Comparison of ENCODE assay signal across 13 cellular contexts in the genomic region with DNA sequence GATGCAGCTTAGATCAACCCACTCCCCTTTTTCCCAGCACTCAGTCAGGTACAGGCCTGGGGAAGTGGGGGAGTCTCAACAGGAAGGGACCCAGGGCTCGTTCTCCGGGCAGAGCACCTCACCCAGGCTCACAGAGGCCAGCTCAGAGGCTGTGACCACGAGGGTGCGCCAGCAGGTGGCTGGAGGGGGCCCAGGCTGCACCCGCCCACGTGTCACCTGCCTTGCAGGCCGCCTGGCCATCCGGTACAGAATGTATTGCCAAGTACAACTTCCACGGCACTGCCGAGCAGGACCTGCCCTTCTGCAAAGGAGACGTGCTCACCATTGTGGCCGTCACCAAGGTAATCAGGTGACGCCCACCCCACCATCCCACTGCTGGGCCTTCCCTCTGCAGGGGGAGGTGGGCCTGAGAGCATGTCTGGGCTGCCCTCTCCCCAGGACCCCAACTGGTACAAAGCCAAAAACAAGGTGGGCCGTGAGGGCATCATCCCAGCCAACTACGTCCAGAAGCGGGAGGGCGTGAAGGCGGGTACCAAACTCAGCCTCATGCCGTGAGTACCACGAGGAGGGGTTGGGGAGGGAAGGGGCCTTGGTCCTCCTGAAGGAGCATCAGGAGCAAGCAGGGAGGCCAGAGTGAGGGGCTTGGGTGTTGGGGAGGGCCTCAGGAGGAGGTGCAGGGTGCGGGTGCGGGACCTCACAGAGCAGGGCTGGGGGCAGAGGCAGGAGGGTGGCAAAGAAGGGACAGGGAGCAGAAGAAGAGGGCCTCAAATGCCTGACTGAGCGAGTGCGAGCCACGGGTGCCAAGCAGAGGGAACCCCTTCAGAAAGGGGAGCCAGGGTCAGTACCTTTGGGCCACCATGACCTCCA. TPM values are rescaled to one million over a fixed set of nuclear protein-coding genes. Genes with fewer than 3 reads are reported as not detected.
DNase-seq lines count a peak whose midpoint lies in the region; ATAC-seq and TF ChIP-seq lines count a peak whose summit lies in the region.
"Had no signal": no experiment of that assay in that cellular context is flagged by ENCODE, and none has a peak within 500 bp of the region (broad histone marks: within the 10 kb centered on the region; RNA-seq: fewer than 3 reads in every experiment).

No MANE protein-coding gene starts in this region.

- TF ChIP-seq EP300 in tibial nerve (IDR thresholded peaks at IDR 0.05), result no peak

- peaks cover 0 to 63% (median 43%) of the 10 kb centered on the region in 9 donors for H3K36me3 ChIP-seq in heart left ventricle
- peaks cover 0 to 53% (median 14%) of the 10 kb centered on the region in 3 donors for H3K36me3 ChIP-seq in tibial nerve

- 65 to 85% (median 69%) methylated on average over 21 to 25 of the region's 25 CpGs for WGBS in heart left ventricle, 4 donors
- WGBS in tibial nerve, 2 donors, result 78 to 79% methylated on average over 15 to 25 of the region's 25 CpGs

- H3K27me3 Mint-ChIP-seq in activated CD8-positive, alpha-beta memory T cell treated with anti-CD3 and anti-CD28 coated beads, Interleukin-2, amount 10 ng/mL, durations not matched to agents 7 days and 5 days, result no peaks in the 10 kb centered on the region
- no peaks in the 10 kb centered on the region for H3K27me3 Mint-ChIP-seq in T-cell

- intact Hi-C loops in heart left ventricle (cut with DNase I), result loop anchor here in 1 of 10 donors (2.0 kb wide), 1 partner anchor 26 kb away; no protein-coding TSS in a partner anchor

- TF ChIP-seq CTCF in heart left ventricle (IDR thresholded peaks at IDR 0.05) (peak in 7 of 12 donors; percentile 7 to 33 (median 17)), tibial nerve (IDR thresholded peaks at IDR 0.05) (no peak)

- H3K9me3 ChIP-seq in heart left ventricle (no peaks in the 10 kb centered on the region), tibial nerve (no peaks in the 10 kb centered on the region)
- H3K9me3 ChIP-seq: adrenal gland had no signal

- no peaks in the 10 kb centered on the region for H3K9me3 Mint-ChIP-seq in activated CD8-positive, alpha-beta memory T cell treated with anti-CD3 and anti-CD28 coated beads, Interleukin-2, amount 10 ng/mL, durations not matched to agents 7 days and 5 days (ENCODE audit: low read depth)
- H3K9me3 Mint-ChIP-seq in T-cell, result no peaks in the 10 kb centered on the region
- no peaks in the 10 kb centered on the region for H3K9me3 Mint-ChIP-seq in stimulated activated effector memory CD8-positive, alpha-beta T cell treated with anti-CD3 and anti-CD28 coated beads, Interleukin-12 subunit alpha, Interleukin-12 subunit beta, amount 100 ng/mL, for 72 hours

- H3K36me3 Mint-ChIP-seq in activated CD8-positive, alpha-beta memory T cell treated with anti-CD3 and anti-CD28 coated beads, Interleukin-2, amount 10 ng/mL, durations not matched to agents 7 days and 5 days, result peaks cover 47% of the 10 kb centered on the region
- peaks cover 24% of the 10 kb centered on the region for H3K36me3 Mint-ChIP-seq in T-cell
- peaks cover 91% of the 10 kb centered on the region for H3K36me3 Mint-ChIP-seq in stimulated activated effector memory CD8-positive, alpha-beta T cell treated with anti-CD3 and anti-CD28 coated beads, Interleukin-12 subunit alpha, Interleukin-12 subunit beta, amount 100 ng/mL, for 72 hours

- CTCF ChIA-PET in activated CD8-positive, alpha-beta memory T cell treated with anti-CD3 and anti-CD28 coated beads, Interleukin-2, amount 10 ng/mL, durations not matched to agents 7 days and 5 days (lab: Charles Lee), result interaction anchor here (0.8 to 25.9 kb wide), 14 partner anchors 17 to 167 kb away, joined by 3 to 1355 read pairs (median 4); a partner anchor contains a TSS
- CTCF ChIA-PET in T-cell (lab: Charles Lee), result interaction anchor here (0.6 to 8.6 kb wide), 12 partner anchors 10 to 164 kb away, joined by 3 to 158 read pairs (median 16); a partner anchor contains a TSS

- H3K4me3 ChIP-seq in heart left ventricle, result no peak overlapping the region
- no peak overlapping the region for H3K4me3 ChIP-seq in tibial nerve
- H3K4me3 ChIP-seq: adrenal gland had no signal

- peak overlapping the region; percentile 74 for H3K27ac Mint-ChIP-seq in activated CD8-positive, alpha-beta memory T cell treated with anti-CD3 and anti-CD28 coated beads, Interleukin-2, amount 10 ng/mL, durations not matched to agents 7 days and 5 days
- H3K27ac Mint-ChIP-seq in T-cell, result peak overlapping the region; percentile 86 to 90
- peak overlapping the region; percentile 91 for H3K27ac Mint-ChIP-seq in stimulated activated effector memory CD8-positive, alpha-beta T cell treated with anti-CD3 and anti-CD28 coated beads, Interleukin-12 subunit alpha, Interleukin-12 subunit beta, amount 100 ng/mL, for 72 hours

- no peak for ATAC-seq in activated CD8-positive, alpha-beta memory T cell treated with anti-CD3 and anti-CD28 coated beads, Interleukin-2, amount 10 ng/mL, durations not matched to agents 7 days and 5 days
- ATAC-seq in T-cell (replicated peaks in 1 of 4), result no peak
- peak; percentile 66 to 73 (median 70) for ATAC-seq in heart left ventricle
- no peak for ATAC-seq in stimulated activated effector memory CD8-positive, alpha-beta T cell treated with anti-CD3 and anti-CD28 coated beads, Interleukin-12 subunit alpha, Interleukin-12 subunit beta, amount 100 ng/mL, for 72 hours
- ATAC-seq in HG03097 (IDR thresholded peaks at IDR 0.05; ENCODE audit: low FRiP score, unreplicated experiment), result no peak

- POLR2A ChIA-PET in T-cell (lab: Charles Lee), result no interaction called here

- H3K27me3 ChIP-seq in heart left ventricle (no peaks in the 10 kb centered on the region), tibial nerve (no peaks in the 10 kb centered on the region)
- H3K27me3 ChIP-seq: adrenal gland had no signal

- no peak for DNase-seq in activated CD8-positive, alpha-beta memory T cell treated with anti-CD3 and anti-CD28 coated beads, Interleukin-2, amount 10 ng/mL, durations not matched to agents 7 days and 5 days
- DNase-seq in activated CD8-positive, alpha-beta memory T cell treated with anti-CD3 and anti-CD28 coated beads for 24 hours, result no peak
- DNase-seq in T-cell (no peak), heart left ventricle (peak in 2 of 5 donors; percentile 70 to 76), Kasumi-1 (lab: John Stamatoyannopoulos, UW) (no peak), tibial nerve (ENCODE audit: low spot score in 2 of 2) (no peak)
- peak in 1 of 2 donors; percentile 55 for DNase-seq in stimulated activated effector memory CD8-positive, alpha-beta T cell treated with anti-CD3 and anti-CD28 coated beads, Interleukin-12 subunit alpha, Interleukin-12 subunit beta, amount 100 ng/mL, for 72 hours (ENCODE audit: low spot score in 2 of 2)
- DNase-seq: ACHN, adrenal gland, NCI-H2171 treated with DMSO at 0.1 percent for 48 hours had no signal

- H3K27ac ChIP-seq in heart left ventricle (peak overlapping the region in 6 of 12 donors; percentile 12 to 71 (median 46)), tibial nerve (peak overlapping the region in 1 of 4 donors; percentile 34)
- H3K27ac ChIP-seq: adrenal gland had no signal

- H3K4me3 Mint-ChIP-seq in activated CD8-positive, alpha-beta memory T cell treated with anti-CD3 and anti-CD28 coated beads, Interleukin-2, amount 10 ng/mL, durations not matched to agents 7 days and 5 days, result no peak overlapping the region
- peak overlapping the region in 2 of 3 donors; percentile 28 to 53 for H3K4me3 Mint-ChIP-seq in T-cell
- peak overlapping the region; percentile 22 for H3K4me3 Mint-ChIP-seq in stimulated activated effector memory CD8-positive, alpha-beta T cell treated with anti-CD3 and anti-CD28 coated beads, Interleukin-12 subunit alpha, Interleukin-12 subunit beta, amount 100 ng/mL, for 72 hours

- H3K4me1 Mint-ChIP-seq in activated CD8-positive, alpha-beta memory T cell treated with anti-CD3 and anti-CD28 coated beads, Interleukin-2, amount 10 ng/mL, durations not matched to agents 7 days and 5 days, result peaks cover 58% of the 10 kb centered on the region
- peaks cover 56 to 62% (median 61%) of the 10 kb centered on the region in 3 donors for H3K4me1 Mint-ChIP-seq in T-cell
- peaks cover 68% of the 10 kb centered on the region for H3K4me1 Mint-ChIP-seq in stimulated activated effector memory CD8-positive, alpha-beta T cell treated with anti-CD3 and anti-CD28 coated beads, Interleukin-12 subunit alpha, Interleukin-12 subunit beta, amount 100 ng/mL, for 72 hours

- H3K4me1 ChIP-seq in heart left ventricle (peaks cover 0 to 61% (median 20%) of the 10 kb centered on the region in 12 donors), tibial nerve (peaks cover 0 to 37% (median 16%) of the 10 kb centered on the region in 4 donors)

- TF ChIP-seq POLR2A in heart left ventricle (IDR thresholded peaks at IDR 0.05) (no peak), tibial nerve (IDR thresholded peaks at IDR 0.05) (no peak)

RNA-seq across cellular contexts. Expression of a gene that starts 14.0 kb away (rescaled TPM):
- total RNA-seq in activated CD8-positive, alpha-beta memory T cell treated with anti-CD3 and anti-CD28 coated beads, Interleukin-2, amount 10 ng/mL, durations not matched to agents 7 days and 5 days, result not detected
- 1 to 10 TPM in 1 of 5 donors, under 1 TPM in 4; 0.42 to 1.6 (median 0.44) TPM for total RNA-seq in T-cell
- 10 to 100 TPM in 2 of 9 donors, 1 to 10 TPM in 5, under 1 TPM in 2; 0.19 to 16.3 (median 7.8) TPM for total RNA-seq in heart left ventricle
- polyA plus RNA-seq in heart left ventricle, result 1 to 10 TPM in 1 of 2 donors, not detected in 1; 5.8 TPM
- under 1 TPM in 1 of 4 donors, not detected in 3; 0.42 TPM for total RNA-seq in tibial nerve

RNA-seq across cellular contexts. Expression of a gene that starts 16.7 kb away (rescaled TPM):
- 100 to 1,000 TPM; 349 to 369 TPM for total RNA-seq in activated CD8-positive, alpha-beta memory T cell treated with anti-CD3 and anti-CD28 coated beads, Interleukin-2, amount 10 ng/mL, durations not matched to agents 7 days and 5 days
- total RNA-seq in T-cell (100 to 1,000 TPM; 198 to 296 (median 271) TPM), heart left ventricle (10 to 100 TPM; 19.1 to 66.7 (median 28.4) TPM), tibial nerve (10 to 100 TPM; 14.9 to 56.4 (median 24.5) TPM)
- 10 to 100 TPM; 23.9 to 24.7 TPM for polyA plus RNA-seq in heart left ventricle

RNA-seq across cellular contexts. Expression of a gene that starts 27.8 kb away (rescaled TPM):
- under 1 TPM in 1 of 2 experiments, not detected in 1; 0.35 TPM for total RNA-seq in activated CD8-positive, alpha-beta memory T cell treated with anti-CD3 and anti-CD28 coated beads, Interleukin-2, amount 10 ng/mL, durations not matched to agents 7 days and 5 days
- total RNA-seq in T-cell (under 1 TPM in 3 of 5 donors, not detected in 2; 0.16 to 0.50 (median 0.26) TPM), heart left ventricle (1 to 10 TPM in 5 of 9 donors, under 1 TPM in 1, not detected in 3; 0.14 to 3.3 (median 2.0) TPM), tibial nerve (not detected)
- polyA plus RNA-seq in heart left ventricle, result 1 to 10 TPM in 1 of 2 donors, under 1 TPM in 1; 0.06 to 1.5 TPM
- total RNA-seq: H4 had no signal

RNA-seq across cellular contexts. Expression of a gene that starts 44.3 kb away (rescaled TPM):
- total RNA-seq in activated CD8-positive, alpha-beta memory T cell treated with anti-CD3 and anti-CD28 coated beads, Interleukin-2, amount 10 ng/mL, durations not matched to agents 7 days and 5 days, result 10 to 100 TPM; 48.5 to 58.6 TPM
- total RNA-seq in T-cell (100 to 1,000 TPM in 3 of 5 donors, 10 to 100 TPM in 2; 53.4 to 112 (median 101) TPM), heart left ventricle (10 to 100 TPM; 22.6 to 39.3 (median 29.5) TPM), tibial nerve (10 to 100 TPM; 42.6 to 86.7 (median 48.9) TPM)
- 10 to 100 TPM; 28.0 to 29.3 TPM for polyA plus RNA-seq in heart left ventricle

RNA-seq across cellular contexts. Expression of a gene that starts 50.0 kb away (rescaled TPM):
- total RNA-seq in activated CD8-positive, alpha-beta memory T cell treated with anti-CD3 and anti-CD28 coated beads, Interleukin-2, amount 10 ng/mL, durations not matched to agents 7 days and 5 days, result not detected
- total RNA-seq in T-cell (not detected), heart left ventricle (not detected), tibial nerve (not detected)
- not detected for polyA plus RNA-seq in heart left ventricle
- total RNA-seq: adrenal gland; H4; T-helper 1 cell treated with Interleukin-12 subunit alpha and Interleukin-12 subunit beta and Interleukin-4 antibody, amounts not matched to agents 30 ng/mL and 1 ng/mL, for 36 hours had no signal
- polyA plus RNA-seq: adrenal gland had no signal

Comparison
In these comparisons a context has a peak if more than half of its experiments do, and no peak if none do; other contexts are left out.
1. ATAC-seq: peak in heart left ventricle (4 of 4); none in activated CD8-positive, alpha-beta memory T cell treated with anti-CD3 and anti-CD28 coated beads, Interleukin-2, amount 10 ng/mL, durations not matched to agents 7 days and 5 days (single experiment), T-cell (0 of 4), stimulated activated effector memory CD8-positive, alpha-beta T cell treated with anti-CD3 and anti-CD28 coated beads, Interleukin-12 subunit alpha, Interleukin-12 subunit beta, amount 100 ng/mL, for 72 hours (single experiment) and HG03097 (single experiment).
2. CTCF ChIP-seq: peak in heart left ventricle (7 of 12); none in tibial nerve (0 of 5).
3. Peak in every context shown above with its lines, with median percentiles within 50 percentile points of each other: H3K27ac Mint-ChIP-seq.